13 cellular contexts compared by ENCODE assay signal in genomic region chr6:140061422-140062041, GRCh38.
DNase-seq lines count a peak whose midpoint lies in the region; ATAC-seq and TF ChIP-seq lines count a peak whose summit lies in the region.
"Had no signal": no experiment of that assay in that cellular context is flagged by ENCODE, and none has a peak within 500 bp of the region (broad histone marks: within the 10 kb centered on the region; RNA-seq: fewer than 3 reads in every experiment).

No MANE protein-coding gene starts in this region.

- no peaks in the 10 kb centered on the region for H4K20me1 ChIP-seq in hepatocyte (ENCODE audit: insufficient read depth, poor library complexity, severe bottlenecking)

- H2AFZ ChIP-seq in hepatocyte = no peak overlapping the region

- in situ Hi-C loops in gastrocnemius medialis (cut with MboI; ENCODE audit: low sequenced_read_pairs in 4 of 4) = no loop called here

- intact Hi-C loops in adrenal gland (cut with DNase I) = no loop called here
- intact Hi-C loops in gastrocnemius medialis (cut with DNase I; ENCODE audit: low total_unique reads) = no loop called here

- H3K79me2 ChIP-seq in hepatocyte = no peaks in the 10 kb centered on the region

- TF ChIP-seq CTCF in adrenal gland (IDR thresholded peaks at IDR 0.05) (no peak), hepatocyte (IDR thresholded peaks at IDR 0.05; ENCODE audit: poor library complexity) (no peak), gastrocnemius medialis (IDR thresholded peaks at IDR 0.05 in 4 of 5, conservative IDR thresholded peaks at IDR 0.05 in 1 of 5) (no peak), foreskin fibroblast (IDR thresholded peaks at IDR 0.05; ENCODE audit: low read depth, low read length) (no peak)

- H3K9me2 ChIP-seq in hepatocyte (replicated peaks; ENCODE audit: insufficient read depth) = no peaks in the 10 kb centered on the region

- 50 to 53% (median 52%) methylated on average over 4 of the region's 4 CpGs for WGBS in adrenal gland, 4 donors
- WGBS in hepatocyte (ENCODE audit: low lambda C conversion rate, missing lambda C conversion rate) = 77% methylated on average over 4 of the region's 4 CpGs

- TF ChIP-seq POLR2A in adrenal gland (IDR thresholded peaks at IDR 0.05) (no peak), gastrocnemius medialis (IDR thresholded peaks at IDR 0.05) (no peak)

- ATAC-seq in gastrocnemius medialis (peak; percentile 39 to 72), HG02610 (IDR thresholded peaks at IDR 0.05; ENCODE audit: unreplicated experiment) (no peak)
- ATAC-seq: natural killer cell treated with Interleukin-12 subunit alpha and Interleukin-12 subunit beta and Interleukin-15 and Interleukin-18, amount 100 ng/mL, for 72 hours; stimulated activated effector memory CD8-positive, alpha-beta T cell treated with anti-CD3 and anti-CD28 coated beads, Interleukin-12 subunit alpha, Interleukin-12 subunit beta, amount 100 ng/mL, for 72 hours had no signal

- no peaks in the 10 kb centered on the region for H3K36me3 ChIP-seq in adrenal gland (replicated peaks in 1 of 2)
- H3K36me3 ChIP-seq in hepatocyte (replicated peaks; ENCODE audit: insufficient read depth, low read depth) = no peaks in the 10 kb centered on the region
- no peaks in the 10 kb centered on the region for H3K36me3 ChIP-seq in gastrocnemius medialis
- H3K36me3 ChIP-seq: cardiac muscle cell had no signal

- no peaks in the 10 kb centered on the region for H3K9me3 ChIP-seq in adrenal gland (replicated peaks in 1 of 3)
- H3K9me3 ChIP-seq in hepatocyte (ENCODE audit: low read depth) = no peaks in the 10 kb centered on the region
- H3K9me3 ChIP-seq in gastrocnemius medialis = no peaks in the 10 kb centered on the region

- peak overlapping the region; percentile 5 for H3K4me2 ChIP-seq in hepatocyte

- H3K4me3 ChIP-seq in adrenal gland (no peak overlapping the region), hepatocyte (no peak overlapping the region), gastrocnemius medialis (no peak overlapping the region), foreskin fibroblast (ENCODE audit: low read depth in 1 of 2, low read length in 2 of 2) (no peak overlapping the region)
- H3K4me3 ChIP-seq: cardiac muscle cell had no signal

- peak overlapping the region in 3 of 5 donors; percentile 28 to 51 (median 32) for H3K27ac ChIP-seq in adrenal gland
- H3K27ac ChIP-seq in hepatocyte = peak overlapping the region; percentile 72
- peak overlapping the region; percentile 22 to 62 (median 56) for H3K27ac ChIP-seq in gastrocnemius medialis
- H3K27ac ChIP-seq: cardiac muscle cell had no signal

- H3K4me1 ChIP-seq in adrenal gland (replicated peaks in 1 of 2) (peaks cover 8 to 27% of the 10 kb centered on the region in 2 donors), hepatocyte (ENCODE audit: insufficient read depth) (peaks cover 6% of the 10 kb centered on the region), gastrocnemius medialis (peaks cover 7 to 11% of the 10 kb centered on the region in 2 donors)

- no peaks in the 10 kb centered on the region for H3K27me3 ChIP-seq in adrenal gland
- no peaks in the 10 kb centered on the region for H3K27me3 ChIP-seq in hepatocyte
- H3K27me3 ChIP-seq in gastrocnemius medialis = no peaks in the 10 kb centered on the region
- H3K27me3 ChIP-seq: cardiac muscle cell had no signal

- DNase-seq in DMS114 treated with DMSO at 0.1 percent for 48 hours (lab: John Stamatoyannopoulos, UW; ENCODE audit: unreplicated experiment) (peak; percentile 65), adrenal gland (no peak), hepatocyte (ENCODE audit: low spot score) (no peak), gastrocnemius medialis (no peak), midbrain (lab: John Stamatoyannopoulos, UW) (no peak), foreskin fibroblast (no peak)
- no peak for DNase-seq in stimulated activated CD4-positive, alpha-beta T cell treated with anti-CD3 and anti-CD28 coated beads, Interleukin-1b, Interleukin-23, amount 100 ng/mL, for 48 hours
- DNase-seq: AML-193, NCI-H1092 treated with DMSO at 0.1 percent for 48 hours had no signal
